Comparison of ENCODE assay signal across 16 cellular contexts in genomic region chr2:127414855-127415592, GRCh38. TPM values are rescaled to one million over a fixed set of nuclear protein-coding genes. Genes with fewer than 3 reads are reported as not detected.
A peak's percentile ranks its signal among the peaks of the same experiment; 100 is the strongest.
DNase-seq lines count a peak whose midpoint lies in the region; ATAC-seq, FAIRE-seq and TF ChIP-seq lines count a peak whose summit lies in the region.
"Had no signal": no experiment of that assay in that cellular context is flagged by ENCODE, and none has a peak within 500 bp of the region (broad histone marks: within the 10 kb centered on the region; RNA-seq: fewer than 3 reads in every experiment).

No MANE protein-coding gene starts in this region.

- 0 out of 4 replicates have a peak overlapping the region, but pooled peaks of 1 of the 2 experiments have one; percentile 35 for H3K9ac ChIP-seq in K562 (ENCODE audit: insufficient read depth in 1 of 2, low read depth in 2 of 2, low read length in 2 of 2)

- H3K36me3 Mint-ChIP-seq in activated CD4-positive, alpha-beta T cell treated with anti-CD3 and anti-CD28 coated beads, Interleukin-2, amount 10 ng/mL, durations not matched to agents 24 days and 14 days (ENCODE audit: low read depth), result no peaks in the 10 kb centered on the region
- peaks cover 3% of the 10 kb centered on the region for H3K36me3 Mint-ChIP-seq in activated CD4-positive, alpha-beta T cell treated with anti-CD3 and anti-CD28 coated beads, Interleukin-2, amount 10 ng/mL, durations not matched to agents 7 days and 5 days (ENCODE audit: low read depth)
- H3K36me3 Mint-ChIP-seq in natural killer cell, result no peaks in the 10 kb centered on the region

- ATAC-seq in K562 (no peak; the same call in 2 of the 3 replicates), natural killer cell (no peak), aorta (ENCODE audit: low FRiP score) (peak; percentile 24), GM21526 (IDR thresholded peaks at IDR 0.05; ENCODE audit: low FRiP score, unreplicated experiment) (no peak), GM18505 (IDR thresholded peaks at IDR 0.05; ENCODE audit: unreplicated experiment) (no peak)

- POLR2A ChIA-PET in activated CD4-positive, alpha-beta T cell treated with anti-CD3 and anti-CD28 coated beads, Interleukin-2, amount 10 ng/mL, durations not matched to agents 7 days and 5 days (lab: Charles Lee), result no interaction called here
- POLR2A ChIA-PET in K562 (lab: Yijun Ruan, JAX), result interaction anchor here (0.6 to 1.4 kb wide), 5 partner anchors 10 to 227 kb away, joined by 3 to 5 read pairs (median 3); no protein-coding TSS in a partner anchor

- no peak overlapping the region for H3K4me3 Mint-ChIP-seq in activated CD4-positive, alpha-beta T cell treated with anti-CD3 and anti-CD28 coated beads, Interleukin-2, amount 10 ng/mL, durations not matched to agents 24 days and 14 days
- H3K4me3 Mint-ChIP-seq in activated CD4-positive, alpha-beta T cell treated with anti-CD3 and anti-CD28 coated beads, Interleukin-2, amount 10 ng/mL, durations not matched to agents 7 days and 5 days, result no peak overlapping the region
- H3K4me3 Mint-ChIP-seq in natural killer cell, result peak overlapping the region; percentile 21

- H3K79me2 ChIP-seq in K562 (ENCODE audit: control insufficient read depth, insufficient read depth, low read length), result no peaks in the 10 kb centered on the region

- no peak overlapping the region for H3K4me2 ChIP-seq in K562 (ENCODE audit: insufficient read depth, low read length)

- H3K9me3 ChIP-seq in K562 (replicated peaks; ENCODE audit: control insufficient read depth, insufficient read depth, low read depth, low read length) (no peaks in the 10 kb centered on the region; the same call in 1 of the 2 replicates), aorta (ENCODE audit: control insufficient read depth, low read length) (no peaks in the 10 kb centered on the region)
- H3K9me3 ChIP-seq: transverse colon had no signal

- H3K4me1 Mint-ChIP-seq in activated CD4-positive, alpha-beta T cell treated with anti-CD3 and anti-CD28 coated beads, Interleukin-2, amount 10 ng/mL, durations not matched to agents 24 days and 14 days, result peaks cover 35% of the 10 kb centered on the region
- H3K4me1 Mint-ChIP-seq in activated CD4-positive, alpha-beta T cell treated with anti-CD3 and anti-CD28 coated beads, Interleukin-2, amount 10 ng/mL, durations not matched to agents 7 days and 5 days, result peaks cover 40% of the 10 kb centered on the region
- H3K4me1 Mint-ChIP-seq in natural killer cell, result peaks cover 14 to 18% of the 10 kb centered on the region in 2 donors

- no TSS peak for BruUV-seq in K562 (replicated peaks; lab: Mats Ljungman, UMichigan)

- TF ChIP-seq RAD21 in K562 (CRISPR knock-in tag; conservative IDR thresholded peaks at IDR 0.05 in 1 of 2, IDR thresholded peaks at IDR 0.05 in 1 of 2), result no peak

- no peaks in the 10 kb centered on the region for H3K9me1 ChIP-seq in K562 (ENCODE audit: control insufficient read depth, insufficient read depth, low read length)

- TF ChIP-seq POLR2A in K562 (conservative IDR thresholded peaks at IDR 0.05), result no peak
- no peak for TF ChIP-seq POLR2A in GM18505 (IDR thresholded peaks at IDR 0.05; ENCODE audit: borderline replicate concordance, extremely low read depth, insufficient read depth, insufficient read length)

- H3K27ac ChIP-seq in K562 (ENCODE audit: extremely low read depth, low read depth, low read length) (no peak overlapping the region), aorta (ENCODE audit: low read depth in 1 of 2, low read length in 2 of 2) (peak overlapping the region in 1 of 2 donors; percentile 13)
- H3K27ac ChIP-seq: heart left ventricle had no signal

- peaks cover 3% of the 10 kb centered on the region for H3K9me3 Mint-ChIP-seq in activated CD4-positive, alpha-beta T cell treated with anti-CD3 and anti-CD28 coated beads, Interleukin-2, amount 10 ng/mL, durations not matched to agents 24 days and 14 days
- no peaks in the 10 kb centered on the region for H3K9me3 Mint-ChIP-seq in activated CD4-positive, alpha-beta T cell treated with anti-CD3 and anti-CD28 coated beads, Interleukin-2, amount 10 ng/mL, durations not matched to agents 7 days and 5 days
- H3K9me3 Mint-ChIP-seq in natural killer cell, result no peaks in the 10 kb centered on the region

- no peak for FAIRE-seq in K562 (lab: Jason Lieb, UNC)
- FAIRE-seq: keratinocyte had no signal

- H4K20me1 ChIP-seq in K562 (replicated peaks; ENCODE audit: control insufficient read depth, insufficient read depth, low read length), result no peaks in the 10 kb centered on the region

- intact Hi-C loops in activated CD4-positive, alpha-beta T cell treated with anti-CD3 and anti-CD28 coated beads, Interleukin-2, amount 10 ng/mL, durations not matched to agents 24 days and 14 days (cut with micrococcal nuclease), result loop anchor here (1.0 to 10.0 kb wide), 2 partner anchors 28 to 330 kb away; partner anchors contain the start of gene MAP3K2
- intact Hi-C loops in K562 (cut with micrococcal nuclease), result no loop called here
- intact Hi-C loops in natural killer cell (cut with micrococcal nuclease), result no loop called here
- intact Hi-C loops in aorta (cut with DNase I), result loop anchor here (5.0 to 10.0 kb wide), 3 partner anchors 33 to 50 kb away; no protein-coding TSS in a partner anchor

- in situ Hi-C loops in K562 (cut with MboI), result no loop called here

- CTCF ChIA-PET in activated CD4-positive, alpha-beta T cell treated with anti-CD3 and anti-CD28 coated beads, Interleukin-2, amount 10 ng/mL, durations not matched to agents 7 days and 5 days (lab: Charles Lee), result interaction anchor here (0.7 to 3.3 kb wide), 10 partner anchors 13 to 401 kb away, joined by 3 to 13 read pairs (median 3); no protein-coding TSS in a partner anchor
- CTCF ChIA-PET in K562 (lab: Yijun Ruan, JAX; ENCODE audit: low intra/inter-chr PET ratio), result interaction anchor here (1.9 kb wide), 1 partner anchor 91 kb away, joined by 6 read pairs; no protein-coding TSS in a partner anchor

- H3K36me3 ChIP-seq in K562 (ENCODE audit: control insufficient read depth, insufficient read depth, low read length) (no peaks in the 10 kb centered on the region), aorta (ENCODE audit: control insufficient read depth in 1 of 2, insufficient read depth in 2 of 2, low read length in 1 of 2) (no peaks in the 10 kb centered on the region)
- H3K36me3 ChIP-seq: heart left ventricle, transverse colon had no signal

- H3K27me3 ChIP-seq in K562 (ENCODE audit: control insufficient read depth in 2 of 2, insufficient read depth in 2 of 2, low read length in 2 of 2) (peaks cover 0 to 8% of the 10 kb centered on the region in 2 experiments; a peak in 1 of 5 replicates), aorta (ENCODE audit: control insufficient read depth in 1 of 2, insufficient read depth in 2 of 2, low read length in 1 of 2) (no peaks in the 10 kb centered on the region)

- H3K27ac Mint-ChIP-seq in activated CD4-positive, alpha-beta T cell treated with anti-CD3 and anti-CD28 coated beads, Interleukin-2, amount 10 ng/mL, durations not matched to agents 24 days and 14 days, result no peak overlapping the region
- no peak overlapping the region for H3K27ac Mint-ChIP-seq in activated CD4-positive, alpha-beta T cell treated with anti-CD3 and anti-CD28 coated beads, Interleukin-2, amount 10 ng/mL, durations not matched to agents 7 days and 5 days
- no peak overlapping the region for H3K27ac Mint-ChIP-seq in natural killer cell
- H3K27ac Mint-ChIP-seq: activated naive CD8-positive, alpha-beta T cell treated with anti-CD3 and anti-CD28 coated beads, Interleukin-2, amount 10 ng/mL, durations not matched to agents 7 days and 5 days had no signal

- H2AFZ ChIP-seq in K562 (ENCODE audit: low read depth, low read length), result peak overlapping the region; percentile 98

- WGBS in K562 (ENCODE audit: insufficient coverage, low coverage, missing lambda C conversion rate), result 75% methylated on average over 12 of the region's 12 CpGs
- WGBS in aorta, 2 donors, result 60 to 61% methylated on average over 12 of the region's 12 CpGs

- no peak for TF ChIP-seq EP300 in K562 (IDR thresholded peaks at IDR 0.05; ENCODE audit: low read length)

- H3K4me3 ChIP-seq in K562, result no peak overlapping the region
- no peak overlapping the region for H3K4me3 ChIP-seq in aorta (ENCODE audit: low read length in 2 of 2)

- no peak for TF ChIP-seq CTCF in K562 (IDR thresholded peaks at IDR 0.05 in 2 of 3, conservative IDR thresholded peaks at IDR 0.05 in 1 of 3; ENCODE audit: insufficient read depth in 2 of 3, low read depth in 1 of 3, low read length in 3 of 3)
- no peak for TF ChIP-seq CTCF in natural killer cell (IDR thresholded peaks at IDR 0.05)

- H3K4me1 ChIP-seq in K562 (replicated peaks in 1 of 2; ENCODE audit: control insufficient read depth in 2 of 2, insufficient read depth in 2 of 2, low read length in 2 of 2) (peaks cover 15 to 16% of the 10 kb centered on the region in 2 experiments), aorta (ENCODE audit: control insufficient read depth in 1 of 2, insufficient read depth in 2 of 2, low read length in 2 of 2) (peaks cover 2 to 3% of the 10 kb centered on the region in 2 donors)

- peak; percentile 56 for DNase-seq in activated CD4-positive, alpha-beta T cell treated with anti-CD3 and anti-CD28 coated beads, Interleukin-2, amount 10 ng/mL, durations not matched to agents 24 days and 14 days
- no peak for DNase-seq in activated CD4-positive, alpha-beta T cell treated with anti-CD3 and anti-CD28 coated beads, Interleukin-2, amount 10 ng/mL, durations not matched to agents 7 days and 5 days
- DNase-seq in K562 (ENCODE audit: extremely low read depth in 1 of 4, low spot score in 3 of 4) (no peak), natural killer cell (no peak), aorta (no peak), NCI-H510A treated with DMSO at 0.1 percent for 48 hours (lab: John Stamatoyannopoulos, UW) (no peak)
- DNase-seq: EL had no signal

- peaks cover 20% of the 10 kb centered on the region for H3K27me3 Mint-ChIP-seq in activated CD4-positive, alpha-beta T cell treated with anti-CD3 and anti-CD28 coated beads, Interleukin-2, amount 10 ng/mL, durations not matched to agents 24 days and 14 days
- peaks cover 11% of the 10 kb centered on the region for H3K27me3 Mint-ChIP-seq in activated CD4-positive, alpha-beta T cell treated with anti-CD3 and anti-CD28 coated beads, Interleukin-2, amount 10 ng/mL, durations not matched to agents 7 days and 5 days
- peaks cover 31 to 32% of the 10 kb centered on the region in 2 donors for H3K27me3 Mint-ChIP-seq in natural killer cell (ENCODE audit: low read depth in 2 of 2)

RNA-seq across cellular contexts. Expression of gene PROC, which starts 3.2 kb away (rescaled TPM):
- total RNA-seq in activated CD4-positive, alpha-beta T cell treated with anti-CD3 and anti-CD28 coated beads, Interleukin-2, amount 10 ng/mL, durations not matched to agents 24 days and 14 days, result 0.12 TPM in 1 of 2 replicates, not detected in the other
- not detected for total RNA-seq in activated CD4-positive, alpha-beta T cell treated with anti-CD3 and anti-CD28 coated beads, Interleukin-2, amount 10 ng/mL, durations not matched to agents 7 days and 5 days
- not detected in 2 replicates for total RNA-seq in K562 (2011; cell fraction: chromatin; rRNA removed; ENCODE audit: low replicate concordance)
- total RNA-seq in K562 (2011; cell fraction: nucleolus; rRNA removed), result not detected in 2 replicates
- not detected in 2 replicates for total RNA-seq in K562 (2011; cell fraction: nucleoplasm; rRNA removed)
- not detected in 2 replicates for total RNA-seq in K562 (2014; rRNA removed)
- total RNA-seq in K562 (2014; rRNA removed; fragmentation: Illumina TruSeq; extraction: Trizol), result not detected in 2 replicates
- not detected in 2 replicates for total RNA-seq in K562 (2015; rRNA removed; fragmentation: Illumina TruSeq; extraction: Trizol)
- total RNA-seq in K562 (2021), result not detected in 2 replicates
- polyA plus RNA-seq in K562 (2011; rRNA removed), result not detected in 2 replicates
- not detected in 2 replicates for polyA plus RNA-seq in K562 (2011; cell fraction: cytosol; rRNA removed)
- polyA plus RNA-seq in K562 (2011; cell fraction: nucleus; rRNA removed), result not detected in 2 replicates
- polyA plus RNA-seq in K562 (2012), result 0.14 and 0.25 TPM in 2 replicates
- not detected in 2 replicates for polyA plus RNA-seq in K562 (2014; fragmentation: Illumina TruSeq; extraction: Trizol)
- not detected for polyA plus RNA-seq in K562 (2014; fragmentation: Nextera tagmentation; extraction: Ambion mirVana)
- polyA plus RNA-seq in K562 (2014; rRNA removed), result not detected in 2 replicates
- not detected in 2 replicates for polyA minus RNA-seq in K562 (2011; rRNA and poly(A)+ RNA removed)
- polyA minus RNA-seq in K562 (2011; cell fraction: cytosol; rRNA and poly(A)+ RNA removed), result not detected in 2 replicates
- not detected in 2 replicates for polyA minus RNA-seq in K562 (2011; cell fraction: nucleus; rRNA and poly(A)+ RNA removed)
- total RNA-seq in natural killer cell, result not detected
- under 1 TPM in 1 of 2 donors, not detected in 1; 0.58 TPM for total RNA-seq in aorta
- polyA plus RNA-seq in aorta, result under 1 TPM; 0.26 to 0.50 TPM
- total RNA-seq: activated naive CD8-positive, alpha-beta T cell treated with anti-CD3 and anti-CD28 coated beads, Interleukin-2, amount 10 ng/mL, durations not matched to agents 7 days and 5 days; fibroblast of lung; heart left ventricle; LHCN-M2; osteoblast had no signal
- polyA plus RNA-seq: fibroblast of lung, heart left ventricle had no signal

RNA-seq across cellular contexts. Expression of gene MAP3K2, which starts 27.2 kb away (rescaled TPM):
- 53.7 and 57.5 TPM in 2 replicates for total RNA-seq in activated CD4-positive, alpha-beta T cell treated with anti-CD3 and anti-CD28 coated beads, Interleukin-2, amount 10 ng/mL, durations not matched to agents 24 days and 14 days
- 10 to 100 TPM; 48.9 to 52.9 TPM for total RNA-seq in activated CD4-positive, alpha-beta T cell treated with anti-CD3 and anti-CD28 coated beads, Interleukin-2, amount 10 ng/mL, durations not matched to agents 7 days and 5 days
- total RNA-seq in K562 (2011; cell fraction: chromatin; rRNA removed; ENCODE audit: low replicate concordance), result 11.9 and 21.7 TPM in 2 replicates
- 4.2 and 6.8 TPM in 2 replicates for total RNA-seq in K562 (2011; cell fraction: nucleolus; rRNA removed)
- total RNA-seq in K562 (2011; cell fraction: nucleoplasm; rRNA removed), result 7.3 and 14.1 TPM in 2 replicates
- 7.1 and 12.1 TPM in 2 replicates for total RNA-seq in K562 (2014; rRNA removed)
- total RNA-seq in K562 (2014; rRNA removed; fragmentation: Illumina TruSeq; extraction: Trizol), result 9.0 and 10.0 TPM in 2 replicates
- 8.3 TPM in 2 replicates for total RNA-seq in K562 (2015; rRNA removed; fragmentation: Illumina TruSeq; extraction: Trizol)
- total RNA-seq in K562 (2021), result 14.2 and 15.5 TPM in 2 replicates
- 5.4 and 5.7 TPM in 2 replicates for polyA plus RNA-seq in K562 (2011; rRNA removed)
- 1.9 and 2.8 TPM in 2 replicates for polyA plus RNA-seq in K562 (2011; cell fraction: cytosol; rRNA removed)
- 11.4 and 11.5 TPM in 2 replicates for polyA plus RNA-seq in K562 (2011; cell fraction: nucleus; rRNA removed)
- 3.4 and 3.5 TPM in 2 replicates for polyA plus RNA-seq in K562 (2012)
- polyA plus RNA-seq in K562 (2014; fragmentation: Illumina TruSeq; extraction: Trizol), result 5.0 and 5.3 TPM in 2 replicates
- polyA plus RNA-seq in K562 (2014; fragmentation: Nextera tagmentation; extraction: Ambion mirVana), result 1 to 10 TPM; 1.2 to 2.6 TPM
- polyA plus RNA-seq in K562 (2014; rRNA removed), result 4.8 and 4.9 TPM in 2 replicates
- polyA minus RNA-seq in K562 (2011; rRNA and poly(A)+ RNA removed), result 15.4 and 22.1 TPM in 2 replicates
- 8.7 and 10.0 TPM in 2 replicates for polyA minus RNA-seq in K562 (2011; cell fraction: cytosol; rRNA and poly(A)+ RNA removed)
- 8.6 and 14.6 TPM in 2 replicates for polyA minus RNA-seq in K562 (2011; cell fraction: nucleus; rRNA and poly(A)+ RNA removed)
- 100 to 1,000 TPM in 2 of 3 donors, 10 to 100 TPM in 1; 99.4 to 109 (median 106) TPM for total RNA-seq in natural killer cell
- total RNA-seq in aorta, result 10 to 100 TPM; 67.6 to 79.3 TPM
- polyA plus RNA-seq in aorta, result 10 to 100 TPM in 1 of 2 donors, 1 to 10 TPM in 1; 6.6 to 13.5 TPM

Comparison
In these comparisons a context has a peak if more than half of its experiments do, and no peak if none do; other contexts are left out.
1. intact Hi-C loops: an anchor here in activated CD4-positive, alpha-beta T cell treated with anti-CD3 and anti-CD28 coated beads, Interleukin-2, amount 10 ng/mL, durations not matched to agents 24 days and 14 days (1.0 to 10.0 kb wide) and aorta (5.0 to 10.0 kb wide); none called in K562 and natural killer cell.